Comparison of ENCODE assay signal across 1 cellular context in the genomic region with DNA sequence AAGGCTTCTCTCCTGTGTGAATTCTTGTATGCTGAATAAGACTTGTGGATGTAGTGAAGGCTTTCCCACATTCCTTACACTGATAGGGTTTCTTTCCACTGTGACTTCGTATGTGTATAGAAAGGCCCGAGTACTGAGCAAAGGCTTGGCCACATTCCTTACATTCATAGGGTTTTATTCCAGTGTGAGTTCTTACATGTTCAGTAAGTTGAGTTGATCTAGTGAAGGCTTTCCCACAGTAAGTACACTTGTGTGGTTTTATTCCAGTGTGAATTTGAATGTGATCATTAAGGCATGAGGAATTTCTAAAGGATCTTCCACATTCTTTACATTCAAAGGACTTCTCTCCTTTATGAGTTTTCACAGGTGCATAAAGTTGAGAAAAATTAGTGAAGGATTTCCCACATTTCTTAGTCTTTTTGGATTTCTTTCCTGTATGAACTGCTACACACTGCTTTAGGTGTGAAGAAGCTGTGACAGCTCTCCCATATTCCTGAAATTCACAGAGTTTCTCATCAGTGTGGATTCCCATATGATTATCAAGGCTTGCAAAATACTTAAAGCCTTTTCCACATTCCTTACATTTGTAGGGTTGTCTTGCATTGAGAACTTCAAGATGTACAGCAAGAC.
TF ChIP-seq lines count a peak whose summit lies in the region.

No MANE protein-coding gene starts in this region.

TF ChIP-seq in A549, 52 proteins besides CTCF, POLR2A, EP300 and RAD21 (continued from another document):
- TF ChIP-seq, protein P1, sequence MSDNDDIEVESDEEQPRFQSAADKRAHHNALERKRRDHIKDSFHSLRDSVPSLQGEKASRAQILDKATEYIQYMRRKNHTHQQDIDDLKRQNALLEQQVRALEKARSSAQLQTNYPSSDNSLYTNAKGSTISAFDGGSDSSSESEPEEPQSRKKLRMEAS (IDR thresholded peaks at IDR 0.05), result no peak
